Comparison of ENCODE assay signal across 13 cellular contexts in genomic region chr2:170123593-170123992, GRCh38. TPM values are rescaled to one million over a fixed set of nuclear protein-coding genes. Genes with fewer than 3 reads are reported as not detected.
DNase-seq lines count a peak whose midpoint lies in the region; ATAC-seq and TF ChIP-seq lines count a peak whose summit lies in the region.
"Had no signal": no experiment of that assay in that cellular context is flagged by ENCODE, and none has a peak within 500 bp of the region (broad histone marks: within the 10 kb centered on the region; RNA-seq: fewer than 3 reads in every experiment).

No MANE protein-coding gene starts in this region.

- H3K4me1 ChIP-seq in left lung, result no peaks in the 10 kb centered on the region
- H3K4me1 ChIP-seq: SJCRH30 had no signal

- H3K27me3 ChIP-seq in MG63 (no peaks in the 10 kb centered on the region), left lung (no peaks in the 10 kb centered on the region)
- H3K27me3 ChIP-seq: SJCRH30 had no signal

- ATAC-seq in left lung (peak; percentile 41), HG02763 (IDR thresholded peaks at IDR 0.05; ENCODE audit: unreplicated experiment) (no peak)

- H3K36me3 ChIP-seq in MG63 (no peaks in the 10 kb centered on the region), left lung (no peaks in the 10 kb centered on the region)
- H3K36me3 ChIP-seq: SJCRH30 had no signal

- H3K9me3 ChIP-seq in MG63 (no peaks in the 10 kb centered on the region), left lung (peaks cover 0 to 2% of the 10 kb centered on the region in 2 donors)
- H3K9me3 ChIP-seq: SJCRH30 had no signal

- intact Hi-C loops in left lung (cut with DNase I), result no loop called here

- H3K4me3 ChIP-seq in MG63 (no peak overlapping the region), left lung (no peak overlapping the region)
- H3K4me3 ChIP-seq: SJCRH30 had no signal

- DNase-seq in EH (ENCODE audit: low read depth), result peak; percentile 43
- peak; percentile 77 for DNase-seq in MG63
- peak; percentile 13 for DNase-seq in dermis blood vessel endothelial cell
- no peak for DNase-seq in left lung
- no peak for DNase-seq in COLO668 (lab: John Stamatoyannopoulos, UW; ENCODE audit: unreplicated experiment)
- DNase-seq in DMS153 (lab: John Stamatoyannopoulos, UW), result no peak
- DNase-seq in NCI-H2227 treated with DMSO at 0.1 percent for 48 hours (lab: John Stamatoyannopoulos, UW), result no peak
- DNase-seq: effector memory CD4-positive, alpha-beta T cell; NCI-H1092; SJCRH30 had no signal

- no peak overlapping the region for H3K27ac ChIP-seq in left lung
- H3K27ac ChIP-seq: SJCRH30 had no signal

- no peak for TF ChIP-seq CTCF in left lung (IDR thresholded peaks at IDR 0.05)

RNA-seq across cellular contexts. Expression of gene MYO3B, which starts 54.4 kb away (rescaled TPM):
- total RNA-seq in MG63 (2014; rRNA removed; shearing (Covaris generic); ENCODE audit: low replicate concordance), result not detected in 2 replicates
- total RNA-seq in dermis blood vessel endothelial cell (not detected in 2 replicates), left lung (1 to 10 TPM in 1 of 2 donors, not detected in 1; 1.3 TPM)
- total RNA-seq: B cell, mesenteric fat pad had no signal

Comparison
In these comparisons a context has a peak if more than half of its experiments do, and no peak if none do; other contexts are left out.
1. DNase-seq: peak in EH (single experiment), MG63 (single experiment) and dermis blood vessel endothelial cell (single experiment); none in left lung (0 of 2), COLO668 (single experiment), DMS153 (single experiment) and NCI-H2227 treated with DMSO at 0.1 percent for 48 hours (single experiment).